ENCODE assay signal across 20 cellular contexts in genomic region chr13:24606486-24607170, GRCh38.
DNase-seq lines count a peak whose midpoint lies in the region; ATAC-seq and TF ChIP-seq lines count a peak whose summit lies in the region.
"Had no signal": no experiment of that assay in that cellular context is flagged by ENCODE, and none has a peak within 500 bp of the region (broad histone marks: within the 10 kb centered on the region; RNA-seq: fewer than 3 reads in every experiment).

No MANE protein-coding gene starts in this region.

- H3K9me3 ChIP-seq in breast epithelium (peaks cover 0 to 3% of the 10 kb centered on the region in 2 donors), MM.1S (replicated peaks; ENCODE audit: insufficient read depth, low read length) (no peaks in the 10 kb centered on the region), upper lobe of right lung (no peaks in the 10 kb centered on the region), stomach (peaks cover 0 to 19% (median 0%) of the 10 kb centered on the region in 4 donors), tibial nerve (peaks cover 0 to 33% (median 0%) of the 10 kb centered on the region in 4 donors)

- intact Hi-C loops in MCF 10A (cut with micrococcal nuclease) (loop anchor here (1.0 to 2.0 kb wide), 2 partner anchors 65 to 122 kb away; no protein-coding TSS in a partner anchor), breast epithelium (cut with DNase I; ENCODE audit: low total_unique reads) (no loop called here), upper lobe of right lung (cut with DNase I) (no loop called here), stomach (cut with DNase I; ENCODE audit: low total_unique reads) (no loop called here)

- TF ChIP-seq EP300 in stomach (IDR thresholded peaks at IDR 0.05) (no peak), tibial nerve (IDR thresholded peaks at IDR 0.05) (no peak)

- H3K9me3 Mint-ChIP-seq in MCF 10A (ENCODE audit: unreplicated experiment) (no peaks in the 10 kb centered on the region), glutamatergic neuron (ENCODE audit: unreplicated experiment) (peaks cover 5% of the 10 kb centered on the region)
- H3K9me3 Mint-ChIP-seq: HFFc6 had no signal

- CTCF ChIA-PET in MCF 10A (lab: Yijun Ruan, JAX), result interaction anchor here (0.5 to 3.4 kb wide), 19 partner anchors 9 to 1469 kb away, joined by 3 to 34 read pairs (median 4); no protein-coding TSS in a partner anchor

- WGBS in stomach, 5 donors, result 81 to 95% (median 90%) methylated on average over 2 to 6 of the region's 6 CpGs
- WGBS in tibial nerve, 2 donors, result 87 to 88% methylated on average over 2 to 4 of the region's 6 CpGs

- H3K4me1 Mint-ChIP-seq in MCF 10A (ENCODE audit: insufficient read depth, unreplicated experiment) (no peaks in the 10 kb centered on the region), glutamatergic neuron (ENCODE audit: low read depth, unreplicated experiment) (peaks cover 3% of the 10 kb centered on the region)

- H3K4me1 ChIP-seq in breast epithelium (no peaks in the 10 kb centered on the region), MM.1S (ENCODE audit: low read length) (no peaks in the 10 kb centered on the region), upper lobe of right lung (no peaks in the 10 kb centered on the region), stomach (no peaks in the 10 kb centered on the region), tibial nerve (no peaks in the 10 kb centered on the region)
- H3K4me1 ChIP-seq: foreskin keratinocyte, left ventricle myocardium inferior had no signal

- no peaks in the 10 kb centered on the region for H4K20me1 ChIP-seq in MM.1S (ENCODE audit: insufficient read depth, low read length)

- H3F3A ChIP-seq in MM.1S (ENCODE audit: insufficient read depth, low read length), result no peaks in the 10 kb centered on the region

- H3K27ac Mint-ChIP-seq in MCF 10A (ENCODE audit: low read depth, unreplicated experiment) (peak overlapping the region; percentile 64), glutamatergic neuron (ENCODE audit: unreplicated experiment) (peak overlapping the region; percentile 59)
- H3K27ac Mint-ChIP-seq: HFFc6; stimulated activated memory B cell treated with anti-CD40 and anti-IgM and Interleukin-4, amounts not matched to agents 10 μg/mL and 1 μg/mL and 100 μg/mL, for 72 hours had no signal

- no peak for DNase-seq in MCF 10A (ENCODE audit: unreplicated experiment)
- DNase-seq in breast epithelium (ENCODE audit: low spot score in 2 of 2), result no peak
- no peak for DNase-seq in MM.1S
- DNase-seq in glutamatergic neuron, result peak; percentile 48
- DNase-seq in upper lobe of right lung, result no peak
- no peak for DNase-seq in stomach
- DNase-seq in tibial nerve (ENCODE audit: low spot score in 2 of 2), result no peak
- no peak for DNase-seq in ecto neural progenitor cell (ENCODE audit: low spot score)
- DNase-seq: activated CD4-positive, alpha-beta T cell treated with anti-CD3 and anti-CD28 coated beads, Interleukin-2, amount 50 U/mL, for 48 hours; HFFc6; left ventricle myocardium inferior; NCI-H446 treated with DMSO at 0.1 percent for 48 hours had no signal

- H3K79me2 ChIP-seq in MM.1S (ENCODE audit: low read length), result no peaks in the 10 kb centered on the region
- H3K79me2 ChIP-seq: hepatocyte had no signal

- H3K27ac ChIP-seq in breast epithelium, result no peak overlapping the region
- no peak overlapping the region for H3K27ac ChIP-seq in MM.1S (ENCODE audit: low read length)
- H3K27ac ChIP-seq in upper lobe of right lung, result no peak overlapping the region
- H3K27ac ChIP-seq in stomach, result no peak overlapping the region
- no peak overlapping the region for H3K27ac ChIP-seq in tibial nerve
- H3K27ac ChIP-seq: foreskin keratinocyte, hepatocyte, left ventricle myocardium inferior, SK-N-MC, VCaP had no signal

- H3K36me3 Mint-ChIP-seq in MCF 10A (ENCODE audit: insufficient read depth, unreplicated experiment) (no peaks in the 10 kb centered on the region), glutamatergic neuron (ENCODE audit: unreplicated experiment) (peaks cover 22% of the 10 kb centered on the region)

- peak overlapping the region; percentile 84 for H2AFZ ChIP-seq in MM.1S (ENCODE audit: low read length)
- H2AFZ ChIP-seq: hepatocyte had no signal

- no TSS peak for BruUV-seq in MCF 10A (replicated peaks; lab: Mats Ljungman, UMichigan)

- H3K4me3 ChIP-seq in breast epithelium, result no peak overlapping the region
- H3K4me3 ChIP-seq in MM.1S (ENCODE audit: low read length), result no peak overlapping the region
- no peak overlapping the region for H3K4me3 ChIP-seq in upper lobe of right lung
- H3K4me3 ChIP-seq in stomach, result no peak overlapping the region
- H3K4me3 ChIP-seq in tibial nerve, result no peak overlapping the region
- H3K4me3 ChIP-seq: hepatocyte, left ventricle myocardium inferior, SK-N-MC had no signal

- H3K4me2 ChIP-seq in MM.1S (ENCODE audit: low read depth, low read length), result no peak overlapping the region
- H3K4me2 ChIP-seq: hepatocyte had no signal

- TF ChIP-seq POLR2A in breast epithelium (IDR thresholded peaks at IDR 0.05) (no peak), stomach (IDR thresholded peaks at IDR 0.05) (no peak), tibial nerve (IDR thresholded peaks at IDR 0.05) (no peak)

- H3K9me2 ChIP-seq in MM.1S (replicated peaks; ENCODE audit: insufficient read depth, low read length), result no peaks in the 10 kb centered on the region

- POLR2A ChIA-PET in MCF 10A (lab: Yijun Ruan, JAX), result interaction anchor here (1.7 kb wide), 1 partner anchor 63 kb away, joined by 5 read pairs; no protein-coding TSS in a partner anchor

- TF ChIP-seq CTCF in MCF 10A (IDR thresholded peaks at IDR 0.05; ENCODE audit: unreplicated experiment), result no peak
- no peak for TF ChIP-seq CTCF in breast epithelium (IDR thresholded peaks at IDR 0.05)
- no peak for TF ChIP-seq CTCF in MM.1S (IDR thresholded peaks at IDR 0.05; ENCODE audit: low read length)
- no peak for TF ChIP-seq CTCF in glutamatergic neuron (IDR thresholded peaks at IDR 0.05; ENCODE audit: partially characterized antibody, unreplicated experiment)
- TF ChIP-seq CTCF in upper lobe of right lung (IDR thresholded peaks at IDR 0.05), result no peak
- no peak for TF ChIP-seq CTCF in stomach (IDR thresholded peaks at IDR 0.05)
- TF ChIP-seq CTCF in tibial nerve (IDR thresholded peaks at IDR 0.05), result no peak

- H3K27me3 ChIP-seq in breast epithelium (no peaks in the 10 kb centered on the region), MM.1S (replicated peaks; ENCODE audit: insufficient read depth, low read length) (no peaks in the 10 kb centered on the region), upper lobe of right lung (no peaks in the 10 kb centered on the region), stomach (no peaks in the 10 kb centered on the region), tibial nerve (no peaks in the 10 kb centered on the region)
- H3K27me3 ChIP-seq: foreskin keratinocyte, hepatocyte had no signal

- H3K36me3 ChIP-seq in breast epithelium (no peaks in the 10 kb centered on the region), MM.1S (replicated peaks; ENCODE audit: insufficient read depth, low read length) (no peaks in the 10 kb centered on the region), upper lobe of right lung (no peaks in the 10 kb centered on the region), stomach (no peaks in the 10 kb centered on the region), tibial nerve (no peaks in the 10 kb centered on the region)
- H3K36me3 ChIP-seq: left ventricle myocardium inferior had no signal

- H3K9ac ChIP-seq in MM.1S (ENCODE audit: low read length), result no peak overlapping the region

- H3K27me3 Mint-ChIP-seq in MCF 10A (ENCODE audit: insufficient read depth, unreplicated experiment) (no peaks in the 10 kb centered on the region), glutamatergic neuron (ENCODE audit: unreplicated experiment) (peaks cover 3% of the 10 kb centered on the region)
- H3K27me3 Mint-ChIP-seq: activated naive CD4-positive, alpha-beta T cell treated with anti-CD3 and anti-CD28 coated beads, Interleukin-2, amount 50 U/mL, for 24 hours; CD8-positive, alpha-beta memory T cell; stimulated activated memory B cell treated with anti-CD40 and anti-IgM and Interleukin-4, amounts not matched to agents 10 μg/mL and 1 μg/mL and 100 μg/mL, for 72 hours had no signal

- no peak overlapping the region for H3K4me3 Mint-ChIP-seq in MCF 10A (ENCODE audit: unreplicated experiment)
- H3K4me3 Mint-ChIP-seq in glutamatergic neuron (ENCODE audit: unreplicated experiment), result no peak overlapping the region
- H3K4me3 Mint-ChIP-seq: activated naive CD4-positive, alpha-beta T cell treated with anti-CD3 and anti-CD28 coated beads, Interleukin-2, amount 50 U/mL, for 24 hours; HFFc6; stimulated activated memory B cell treated with anti-CD40 and anti-IgM and Interleukin-4, amounts not matched to agents 10 μg/mL and 1 μg/mL and 100 μg/mL, for 72 hours; T-helper 2 cell treated with Interferon-gamma antibody and Interleukin-4, amounts not matched to agents 5 μg/mL and 100 μg/mL, for 36 hours had no signal

- ATAC-seq in upper lobe of right lung, result peak; percentile 13
- ATAC-seq: stimulated activated memory B cell treated with anti-CD40 and anti-IgM and Interleukin-4, amounts not matched to agents 10 μg/mL and 1 μg/mL and 100 μg/mL, for 72 hours had no signal
